Comparison of ENCODE assay signal across 8 cellular contexts in genomic region chr18:58541789-58542425, GRCh38.
DNase-seq lines count a peak whose midpoint lies in the region; ATAC-seq and TF ChIP-seq lines count a peak whose summit lies in the region.

No MANE protein-coding gene starts in this region.

- no peak overlapping the region for H3K9ac ChIP-seq in neuronal stem cell (ENCODE audit: low read depth, low read length, poor library complexity)

- peaks cover 0 to 16% of the 10 kb centered on the region in 2 donors for H3K36me3 ChIP-seq in neuronal stem cell (replicated peaks in 1 of 2; ENCODE audit: control insufficient read depth in 2 of 2, insufficient read depth in 2 of 2, low read length in 2 of 2)

- H2AK5ac ChIP-seq in neuronal stem cell (ENCODE audit: low read depth, low read length), result no peak overlapping the region

- H3K4me2 ChIP-seq in neuronal stem cell (ENCODE audit: insufficient read depth, low read length, poor library complexity, severe bottlenecking), result no peak overlapping the region

- H3K14ac ChIP-seq in neuronal stem cell (ENCODE audit: low read length), result no peak overlapping the region

- H2BK5ac ChIP-seq in neuronal stem cell (ENCODE audit: low read length), result no peak overlapping the region

- H3K27ac ChIP-seq in neuronal stem cell (replicated peaks; ENCODE audit: low read length), result no peak overlapping the region

- H3K79me1 ChIP-seq in neuronal stem cell (ENCODE audit: low read depth, low read length), result no peaks in the 10 kb centered on the region

- no peaks in the 10 kb centered on the region for H3K36me3 Mint-ChIP-seq in activated T-helper 2 cell treated with anti-CD3 and anti-CD28 coated beads, Interferon-gamma antibody, Interleukin-2, Interleukin-4, amounts not matched to agents 10 μg/mL and 5 μg/mL and 100 μg/mL, durations not matched to agents 14 hours and 24 hours and 36 hours (ENCODE audit: low read depth)

- H3K27me3 Mint-ChIP-seq in activated T-helper 2 cell treated with anti-CD3 and anti-CD28 coated beads, Interferon-gamma antibody, Interleukin-2, Interleukin-4, amounts not matched to agents 10 μg/mL and 5 μg/mL and 100 μg/mL, durations not matched to agents 14 hours and 24 hours and 36 hours (ENCODE audit: low read depth), result peaks cover 28% of the 10 kb centered on the region

- H3K4me1 Mint-ChIP-seq in activated T-helper 2 cell treated with anti-CD3 and anti-CD28 coated beads, Interferon-gamma antibody, Interleukin-2, Interleukin-4, amounts not matched to agents 10 μg/mL and 5 μg/mL and 100 μg/mL, durations not matched to agents 14 hours and 24 hours and 36 hours (ENCODE audit: low read depth), result peaks cover 58% of the 10 kb centered on the region

- no peaks in the 10 kb centered on the region for H3K9me3 Mint-ChIP-seq in activated T-helper 2 cell treated with anti-CD3 and anti-CD28 coated beads, Interferon-gamma antibody, Interleukin-2, Interleukin-4, amounts not matched to agents 10 μg/mL and 5 μg/mL and 100 μg/mL, durations not matched to agents 14 hours and 24 hours and 36 hours

- peak; percentile 43 for TF ChIP-seq POLR2A in GM18505 (IDR thresholded peaks at IDR 0.05; ENCODE audit: borderline replicate concordance, extremely low read depth, insufficient read depth, insufficient read length)

- no CpG with 5 or more reads among the region's 6 CpGs for WGBS in neuronal stem cell (ENCODE audit: extremely low coverage in 2 of 2, insufficient read length in 2 of 2, insufficient replicate concordance in 1 of 2), 2 donors

- H2BK120ac ChIP-seq in neuronal stem cell (ENCODE audit: low read depth, low read length), result no peak overlapping the region

- intact Hi-C loops in activated T-helper 2 cell treated with anti-CD3 and anti-CD28 coated beads, Interferon-gamma antibody, Interleukin-2, Interleukin-4, amounts not matched to agents 10 μg/mL and 5 μg/mL and 100 μg/mL, durations not matched to agents 14 hours and 24 hours and 36 hours (cut with micrococcal nuclease), result loop anchor here (1.0 to 10.0 kb wide), 5 partner anchors 30 to 603 kb away; partner anchors contain the start of gene MALT1

- H3K4me3 Mint-ChIP-seq in activated T-helper 2 cell treated with anti-CD3 and anti-CD28 coated beads, Interferon-gamma antibody, Interleukin-2, Interleukin-4, amounts not matched to agents 10 μg/mL and 5 μg/mL and 100 μg/mL, durations not matched to agents 14 hours and 24 hours and 36 hours (ENCODE audit: low read depth), result no peak overlapping the region

- H4K91ac ChIP-seq in neuronal stem cell (ENCODE audit: low read depth, low read length, poor library complexity), result no peak overlapping the region

- H3K27me3 ChIP-seq in neuronal stem cell (ENCODE audit: control insufficient read depth in 3 of 3, insufficient read depth in 3 of 3, low read depth in 1 of 3, low read length in 3 of 3), result no peaks in the 10 kb centered on the region

- H3K4me1 ChIP-seq in neuronal stem cell (ENCODE audit: control insufficient read depth in 2 of 2, insufficient read depth in 1 of 2, low read depth in 1 of 2, low read length in 2 of 2), result no peaks in the 10 kb centered on the region

- H4K8ac ChIP-seq in neuronal stem cell (ENCODE audit: low read depth, low read length), result no peak overlapping the region

- peak overlapping the region; percentile 71 for H3K27ac Mint-ChIP-seq in activated T-helper 2 cell treated with anti-CD3 and anti-CD28 coated beads, Interferon-gamma antibody, Interleukin-2, Interleukin-4, amounts not matched to agents 10 μg/mL and 5 μg/mL and 100 μg/mL, durations not matched to agents 14 hours and 24 hours and 36 hours

- H3K4me3 ChIP-seq in neuronal stem cell (ENCODE audit: low read length in 2 of 2), result no peak overlapping the region

- H3K18ac ChIP-seq in neuronal stem cell (ENCODE audit: low read length), result no peak overlapping the region

- H3K9me3 ChIP-seq in neuronal stem cell (replicated peaks in 1 of 2; ENCODE audit: control insufficient read depth in 2 of 2, insufficient read depth in 1 of 2, low read depth in 1 of 2, low read length in 2 of 2), result peaks cover 0 to 2% of the 10 kb centered on the region in 2 donors

- no peak overlapping the region for H3K4ac ChIP-seq in neuronal stem cell (ENCODE audit: low read length)

- no peak overlapping the region for H2BK12ac ChIP-seq in neuronal stem cell (ENCODE audit: low read length)

- no peak overlapping the region for H3K23ac ChIP-seq in neuronal stem cell (ENCODE audit: low read depth, low read length, poor library complexity)

- no peak overlapping the region for H2AFZ ChIP-seq in neuronal stem cell (ENCODE audit: low read length)

- ATAC-seq in GM18505 (IDR thresholded peaks at IDR 0.05; ENCODE audit: unreplicated experiment) (peak; percentile 50), HG02588 (IDR thresholded peaks at IDR 0.05; ENCODE audit: unreplicated experiment) (peak; percentile 48)

- no peak overlapping the region for H2BK15ac ChIP-seq in neuronal stem cell (ENCODE audit: low read length)

- DNase-seq in NAMALWA (ENCODE audit: low spot score), result peak; percentile 53
- DNase-seq in activated T-helper 2 cell treated with anti-CD3 and anti-CD28 coated beads, Interferon-gamma antibody, Interleukin-2, Interleukin-4, amounts not matched to agents 10 μg/mL and 5 μg/mL and 100 μg/mL, durations not matched to agents 14 hours and 24 hours and 36 hours (ENCODE audit: low spot score), result peak; percentile 30
- DNase-seq in iPS-NIHi7 (ENCODE audit: extremely low spot score), result peak; percentile 50
- DNase-seq in stromal cell of bone marrow (ENCODE audit: low read depth), result peak; percentile 77
- no peak for DNase-seq in NCI-H2227 treated with DMSO at 0.1 percent for 48 hours (lab: John Stamatoyannopoulos, UW)
- DNase-seq in neuronal stem cell (ENCODE audit: low spot score), result no peak

Comparison
In these comparisons a context has a peak if more than half of its experiments do, and no peak if none do; other contexts are left out.
1. DNase-seq: peak in NAMALWA (single experiment), activated T-helper 2 cell treated with anti-CD3 and anti-CD28 coated beads, Interferon-gamma antibody, Interleukin-2, Interleukin-4, amounts not matched to agents 10 μg/mL and 5 μg/mL and 100 μg/mL, durations not matched to agents 14 hours and 24 hours and 36 hours (single experiment), iPS-NIHi7 (single experiment) and stromal cell of bone marrow (single experiment); none in NCI-H2227 treated with DMSO at 0.1 percent for 48 hours (single experiment) and neuronal stem cell (single experiment).